In the genomic region with DNA sequence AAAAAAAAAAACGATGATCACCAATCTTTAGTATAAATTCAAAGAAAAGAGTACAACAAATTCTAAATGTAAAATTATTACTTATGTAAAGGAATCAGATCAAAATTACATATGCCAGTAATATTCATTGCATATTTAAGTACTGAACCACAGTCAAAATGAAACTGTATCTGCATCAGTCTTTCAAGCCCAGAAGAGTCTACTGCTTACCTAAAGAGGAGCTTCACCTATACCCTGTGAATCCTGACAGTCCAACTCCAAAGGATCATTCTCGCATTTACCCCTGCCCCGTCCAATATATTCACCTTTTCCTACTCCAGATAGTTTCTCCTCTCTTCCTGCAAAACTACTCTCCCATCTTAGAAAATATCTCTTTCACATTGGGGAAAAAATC, we compare ENCODE assay signal across 16 cellular contexts. TPM values are rescaled to one million over a fixed set of nuclear protein-coding genes. Genes with fewer than 3 reads are reported as not detected.
A peak's percentile ranks its signal among the peaks of the same experiment; 100 is the strongest.
DNase-seq lines count a peak whose midpoint lies in the region; ATAC-seq and TF ChIP-seq lines count a peak whose summit lies in the region.
"Had no signal": no experiment of that assay in that cellular context is flagged by ENCODE, and none has a peak within 500 bp of the region (broad histone marks: within the 10 kb centered on the region; RNA-seq: fewer than 3 reads in every experiment).

No MANE protein-coding gene starts in this region.

- H3K4me1 ChIP-seq in osteoblast (ENCODE audit: insufficient read depth, low read length): peaks cover 13% of the 10 kb centered on the region
- no peaks in the 10 kb centered on the region for H3K4me1 ChIP-seq in smooth muscle cell (ENCODE audit: low read depth)

- no peaks in the 10 kb centered on the region for H3K27me3 ChIP-seq in osteoblast (ENCODE audit: insufficient read depth, low read length)
- H3K27me3 ChIP-seq in WERI-Rb-1 (ENCODE audit: insufficient read depth, low read depth, severe bottlenecking): no peaks in the 10 kb centered on the region
- no peaks in the 10 kb centered on the region for H3K27me3 ChIP-seq in smooth muscle cell (ENCODE audit: low read depth)
- H3K27me3 ChIP-seq: brain microvascular endothelial cell, Peyer's patch had no signal

- CTCF ChIA-PET in activated naive CD4-positive, alpha-beta T cell treated with anti-CD3 and anti-CD28 coated beads, Interleukin-2, amount 10 ng/mL, durations not matched to agents 7 days and 5 days (lab: Charles Lee): interaction anchor here (0.7 to 1.4 kb wide), 2 partner anchors 10 to 129 kb away, joined by 3 read pairs; no protein-coding TSS in a partner anchor

- TF ChIP-seq CTCF in GM20000 (IDR thresholded peaks at IDR 0.05; ENCODE audit: extremely low read depth, missing control alignments) (no peak), osteoblast (IDR thresholded peaks at IDR 0.05; ENCODE audit: extremely low read depth, low read depth, low read length) (no peak), WERI-Rb-1 (IDR thresholded peaks at IDR 0.05; ENCODE audit: low read depth, low read length) (no peak), smooth muscle cell (IDR thresholded peaks at IDR 0.05; ENCODE audit: borderline replicate concordance, insufficient read depth, poor library complexity, severe bottlenecking) (no peak)

- H3K9me3 Mint-ChIP-seq in activated naive CD4-positive, alpha-beta T cell treated with anti-CD3 and anti-CD28 coated beads, Interleukin-2, amount 50 U/mL, for 24 hours: no peaks in the 10 kb centered on the region
- no peaks in the 10 kb centered on the region for H3K9me3 Mint-ChIP-seq in activated naive CD4-positive, alpha-beta T cell treated with anti-CD3 and anti-CD28 coated beads, Interleukin-2, amount 10 ng/mL, durations not matched to agents 7 days and 5 days
- no peaks in the 10 kb centered on the region for H3K9me3 Mint-ChIP-seq in T-helper 1 cell treated with Interleukin-12 subunit alpha and Interleukin-12 subunit beta and Interleukin-4 antibody, amounts not matched to agents 30 μg/mL and 1 μg/mL, for 36 hours

- H3K9ac ChIP-seq in smooth muscle cell (ENCODE audit: low read depth): no peak overlapping the region
- H3K9ac ChIP-seq: KMS-11 had no signal

- H3K27ac Mint-ChIP-seq in activated naive CD4-positive, alpha-beta T cell treated with anti-CD3 and anti-CD28 coated beads, Interleukin-2, amount 50 U/mL, for 24 hours: peak overlapping the region; percentile 66
- no peak overlapping the region for H3K27ac Mint-ChIP-seq in activated naive CD4-positive, alpha-beta T cell treated with anti-CD3 and anti-CD28 coated beads, Interleukin-2, amount 10 ng/mL, durations not matched to agents 7 days and 5 days
- no peak overlapping the region for H3K27ac Mint-ChIP-seq in T-helper 1 cell treated with Interleukin-12 subunit alpha and Interleukin-12 subunit beta and Interleukin-4 antibody, amounts not matched to agents 30 μg/mL and 1 μg/mL, for 36 hours

- H3K79me2 ChIP-seq in osteoblast (ENCODE audit: insufficient read depth, low read length): peaks cover 75% of the 10 kb centered on the region
- H3K79me2 ChIP-seq in smooth muscle cell (ENCODE audit: low read depth): peaks cover 76% of the 10 kb centered on the region

- peaks cover 3% of the 10 kb centered on the region for H3F3A ChIP-seq in smooth muscle cell (ENCODE audit: low read depth)

- H3K27ac ChIP-seq in osteoblast (ENCODE audit: low read depth, low read length): no peak overlapping the region
- H3K27ac ChIP-seq in WERI-Rb-1: no peak overlapping the region
- no peak overlapping the region for H3K27ac ChIP-seq in smooth muscle cell (ENCODE audit: low read depth)
- H3K27ac ChIP-seq: brain microvascular endothelial cell, KMS-11, Peyer's patch had no signal

- H4K20me1 ChIP-seq in osteoblast (ENCODE audit: insufficient read depth, low read length) (peaks cover 11% of the 10 kb centered on the region), smooth muscle cell (ENCODE audit: low read depth) (peaks cover 56% of the 10 kb centered on the region)

- H3K36me3 ChIP-seq in osteoblast (ENCODE audit: insufficient read depth, low read length): peaks cover 14% of the 10 kb centered on the region
- H3K36me3 ChIP-seq in WERI-Rb-1: peaks cover 37% of the 10 kb centered on the region
- H3K36me3 ChIP-seq in smooth muscle cell (ENCODE audit: low read depth): peaks cover 10% of the 10 kb centered on the region

- peaks cover 77% of the 10 kb centered on the region for H3K4me1 Mint-ChIP-seq in activated naive CD4-positive, alpha-beta T cell treated with anti-CD3 and anti-CD28 coated beads, Interleukin-2, amount 50 U/mL, for 24 hours
- peaks cover 40% of the 10 kb centered on the region for H3K4me1 Mint-ChIP-seq in activated naive CD4-positive, alpha-beta T cell treated with anti-CD3 and anti-CD28 coated beads, Interleukin-2, amount 10 ng/mL, durations not matched to agents 7 days and 5 days
- H3K4me1 Mint-ChIP-seq in T-helper 1 cell treated with Interleukin-12 subunit alpha and Interleukin-12 subunit beta and Interleukin-4 antibody, amounts not matched to agents 30 μg/mL and 1 μg/mL, for 36 hours (ENCODE audit: low read depth): peaks cover 47% of the 10 kb centered on the region

- H3K4me2 ChIP-seq in osteoblast (ENCODE audit: insufficient read depth, low read length) (peak overlapping the region; percentile 25), smooth muscle cell (no peak overlapping the region)
- H3K4me2 ChIP-seq: KMS-11 had no signal

- H3K4me3 ChIP-seq in osteoblast (ENCODE audit: insufficient read depth, low read length) (no peak overlapping the region), WERI-Rb-1 (ENCODE audit: low read depth, low read length) (no peak overlapping the region), smooth muscle cell (no peak overlapping the region)
- H3K4me3 ChIP-seq: Peyer's patch had no signal

- 91% methylated on average over 3 of the region's 3 CpGs for whole genome bisulfite sequencing in smooth muscle cell (ENCODE audit: low lambda C conversion rate)

- H3K27me3 Mint-ChIP-seq in activated naive CD4-positive, alpha-beta T cell treated with anti-CD3 and anti-CD28 coated beads, Interleukin-2, amount 50 U/mL, for 24 hours: no peaks in the 10 kb centered on the region
- H3K27me3 Mint-ChIP-seq in activated naive CD4-positive, alpha-beta T cell treated with anti-CD3 and anti-CD28 coated beads, Interleukin-2, amount 10 ng/mL, durations not matched to agents 7 days and 5 days: no peaks in the 10 kb centered on the region
- H3K27me3 Mint-ChIP-seq in T-helper 1 cell treated with Interleukin-12 subunit alpha and Interleukin-12 subunit beta and Interleukin-4 antibody, amounts not matched to agents 30 μg/mL and 1 μg/mL, for 36 hours (ENCODE audit: low read depth): no peaks in the 10 kb centered on the region

- no peak for ATAC-seq in HG03571 (IDR thresholded peaks at IDR 0.05; ENCODE audit: unreplicated experiment)

- no peak overlapping the region for H3K4me3 Mint-ChIP-seq in activated naive CD4-positive, alpha-beta T cell treated with anti-CD3 and anti-CD28 coated beads, Interleukin-2, amount 50 U/mL, for 24 hours
- H3K4me3 Mint-ChIP-seq in activated naive CD4-positive, alpha-beta T cell treated with anti-CD3 and anti-CD28 coated beads, Interleukin-2, amount 10 ng/mL, durations not matched to agents 7 days and 5 days: no peak overlapping the region
- H3K4me3 Mint-ChIP-seq in T-helper 1 cell treated with Interleukin-12 subunit alpha and Interleukin-12 subunit beta and Interleukin-4 antibody, amounts not matched to agents 30 μg/mL and 1 μg/mL, for 36 hours: peak overlapping the region; percentile 8

- no peaks in the 10 kb centered on the region for H3K9me3 ChIP-seq in osteoblast (ENCODE audit: low read depth, low read length)
- no peaks in the 10 kb centered on the region for H3K9me3 ChIP-seq in WERI-Rb-1 (ENCODE audit: severe bottlenecking)
- no peaks in the 10 kb centered on the region for H3K9me3 ChIP-seq in smooth muscle cell (replicated peaks; ENCODE audit: low read depth)
- H3K9me3 ChIP-seq: Peyer's patch had no signal

- no peak for DNase-seq in activated naive CD4-positive, alpha-beta T cell treated with anti-CD3 and anti-CD28 coated beads, Interleukin-2, amount 10 ng/mL, durations not matched to agents 7 days and 5 days
- DNase-seq in GM20000 (ENCODE audit: low spot score): peak; percentile 13
- DNase-seq in osteoblast (ENCODE audit: insufficient read length, low spot score, missing footprints): no peak
- DNase-seq in WERI-Rb-1: no peak
- DNase-seq in smooth muscle cell (lab: John Stamatoyannopoulos, UW; ENCODE audit: unreplicated experiment): no peak
- DNase-seq: activated CD4-positive, alpha-beta T cell treated with anti-CD3 and anti-CD28 coated beads for 1 hour; activated gamma-delta T cell; NCI-H146; Peyer's patch; small intestine; SW 1271 had no signal

- peaks cover 17% of the 10 kb centered on the region for H3K36me3 Mint-ChIP-seq in activated naive CD4-positive, alpha-beta T cell treated with anti-CD3 and anti-CD28 coated beads, Interleukin-2, amount 50 U/mL, for 24 hours
- H3K36me3 Mint-ChIP-seq in activated naive CD4-positive, alpha-beta T cell treated with anti-CD3 and anti-CD28 coated beads, Interleukin-2, amount 10 ng/mL, durations not matched to agents 7 days and 5 days: peaks cover 38% of the 10 kb centered on the region
- H3K36me3 Mint-ChIP-seq in T-helper 1 cell treated with Interleukin-12 subunit alpha and Interleukin-12 subunit beta and Interleukin-4 antibody, amounts not matched to agents 30 μg/mL and 1 μg/mL, for 36 hours (ENCODE audit: low read depth): peaks cover 29% of the 10 kb centered on the region

- no peak overlapping the region for H2AFZ ChIP-seq in osteoblast (ENCODE audit: low read length)
- no peak overlapping the region for H2AFZ ChIP-seq in smooth muscle cell (ENCODE audit: low read depth)

RNA-seq across cellular contexts. Expression of gene ATG5, which starts 9.2 kb away (rescaled TPM):
- total RNA-seq in osteoblast: 59.0 and 62.5 TPM in 2 replicates
- total RNA-seq in smooth muscle cell: 33.7 and 50.4 TPM in 2 replicates
- 30.1 and 34.4 TPM in 2 replicates for polyA plus RNA-seq in smooth muscle cell

RNA-seq across cellular contexts. Expression of gene CRYBG1, which starts 44.1 kb away (rescaled TPM):
- total RNA-seq in osteoblast (11.9 and 19.2 TPM in 2 replicates), smooth muscle cell (9.0 and 11.9 TPM in 2 replicates)
- polyA plus RNA-seq in smooth muscle cell: 0.98 and 2.9 TPM in 2 replicates
